In the genomic region with DNA sequence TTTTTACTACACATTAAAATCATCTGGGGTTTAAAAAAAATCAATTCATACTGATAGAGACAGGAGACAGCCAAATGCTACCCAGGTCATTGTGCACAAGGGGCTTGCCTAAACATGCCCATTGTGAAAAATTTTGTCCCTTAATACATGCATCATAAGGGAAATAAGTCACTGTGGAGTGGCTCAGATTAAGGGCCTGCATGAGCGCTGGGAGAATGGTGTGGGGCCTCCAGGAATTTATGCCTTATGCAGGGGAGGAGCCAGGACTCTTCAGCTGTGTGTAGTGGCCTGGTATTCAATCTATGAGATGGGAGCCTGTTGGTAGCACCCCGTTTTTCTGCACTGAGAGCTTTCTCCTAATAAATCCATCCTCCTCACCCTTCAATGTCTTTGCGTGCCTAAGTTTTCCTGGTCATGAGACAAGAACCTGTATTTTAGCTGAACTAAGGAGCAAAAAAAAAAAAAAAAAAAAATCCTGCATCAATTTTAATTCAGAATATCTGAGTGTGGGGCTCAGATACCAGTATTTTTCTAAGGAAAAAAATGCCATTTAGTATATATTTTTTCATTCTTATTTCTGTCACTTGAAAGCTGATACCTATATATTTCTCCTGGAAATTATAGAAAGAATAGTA, we compare ENCODE assay signal across 1 cellular context.
TF ChIP-seq lines count a peak whose summit lies in the region.

No MANE protein-coding gene starts in this region.

TF ChIP-seq in GM23338, 12 proteins besides CTCF, POLR2A, EP300 and RAD21 (continued from another document):
- no peak for TF ChIP-seq NANOG (IDR thresholded peaks at IDR 0.05; ENCODE audit: borderline replicate concordance)
- no peak for TF ChIP-seq POLR2AphosphoS5 (IDR thresholded peaks at IDR 0.05; ENCODE audit: low read depth)
